15 cellular contexts compared by ENCODE assay signal in genomic region chr11:3002346-3002745, GRCh38. TPM values are rescaled to one million over a fixed set of nuclear protein-coding genes. Genes with fewer than 3 reads are reported as not detected.
A peak's percentile ranks its signal among the peaks of the same experiment; 100 is the strongest.
DNase-seq lines count a peak whose midpoint lies in the region; ATAC-seq and TF ChIP-seq lines count a peak whose summit lies in the region.
"Had no signal": no experiment of that assay in that cellular context is flagged by ENCODE, and none has a peak within 500 bp of the region (broad histone marks: within the 10 kb centered on the region; RNA-seq: fewer than 3 reads in every experiment).

No MANE protein-coding gene starts in this region.

- no peaks in the 10 kb centered on the region for H3K9me3 Mint-ChIP-seq in chondrocyte (ENCODE audit: low read depth)

- TF ChIP-seq CTCF in chondrocyte (IDR thresholded peaks at IDR 0.05) (no peak), omental fat pad (IDR thresholded peaks at IDR 0.05) (no peak)

- peaks cover 33% of the 10 kb centered on the region for H3K36me3 Mint-ChIP-seq in chondrocyte (ENCODE audit: low read depth)

- H3K4me1 Mint-ChIP-seq in chondrocyte (ENCODE audit: low read depth), result peaks cover 52% of the 10 kb centered on the region
- H3K4me1 Mint-ChIP-seq: B cell had no signal

- intact Hi-C loops in sciatic nerve (cut with DNase I), result no loop called here

- DNase-seq in D341Med (ENCODE audit: low spot score) (peak; percentile 3), MV-4-11 (lab: John Stamatoyannopoulos, UW) (peak; percentile 22), chondrocyte (ENCODE audit: low spot score) (peak; percentile 62), sciatic nerve (ENCODE audit: low spot score) (peak; percentile 48), omental fat pad (ENCODE audit: low spot score) (no peak), NCI-H774 (lab: John Stamatoyannopoulos, UW) (no peak)
- DNase-seq: activated CD4-positive, alpha-beta T cell treated with anti-CD3 and anti-CD28 coated beads, Interleukin-2, amount 50 U/mL, for 4 hours; effector CD8-positive, alpha-beta T cell; IMR-90; left ventricle myocardium superior; NCI-H2029 treated with DMSO at 0.1 percent for 48 hours; stimulated activated CD4-positive, alpha-beta T cell treated with anti-CD3 and anti-CD28 coated beads, Interleukin-2, amount 100 ng/mL, for 24 hours had no signal

- H3K27ac Mint-ChIP-seq in chondrocyte (ENCODE audit: unreplicated experiment), result no peak overlapping the region
- H3K27ac Mint-ChIP-seq: B cell had no signal

- H3K4me3 Mint-ChIP-seq in chondrocyte (ENCODE audit: unreplicated experiment), result no peak overlapping the region
- H3K4me3 Mint-ChIP-seq: B cell had no signal

- no peaks in the 10 kb centered on the region for H3K27me3 Mint-ChIP-seq in chondrocyte (ENCODE audit: low read depth)
- H3K27me3 Mint-ChIP-seq: B cell had no signal

- ATAC-seq in sciatic nerve, result no peak
- no peak for ATAC-seq in GM21423 (IDR thresholded peaks at IDR 0.05; ENCODE audit: unreplicated experiment)
- ATAC-seq in omental fat pad (ENCODE audit: low FRiP score), result no peak
- ATAC-seq: HCT116 had no signal

RNA-seq across cellular contexts. Expression of gene NAP1L4, which starts 10.2 kb away (rescaled TPM):
- 83.5 to 135 TPM (median 89.5 TPM) in 3 replicates for total RNA-seq in chondrocyte
- 173 TPM for total RNA-seq in sciatic nerve
- total RNA-seq in omental fat pad, result 10 to 100 TPM; 58.2 to 90.0 (median 82.2) TPM

RNA-seq across cellular contexts. Expression of gene CARS1, which starts 54.9 kb away (rescaled TPM):
- total RNA-seq in chondrocyte (49.3 to 106 TPM (median 101 TPM) in 3 replicates), sciatic nerve (42.3 TPM), omental fat pad (10 to 100 TPM; 40.6 to 69.7 (median 57.8) TPM)

Comparison
In these comparisons a context has a peak if more than half of its experiments do, and no peak if none do; other contexts are left out.
1. DNase-seq: peak in D341Med (single experiment), MV-4-11 (single experiment), chondrocyte (single experiment) and sciatic nerve (single experiment); none in omental fat pad (single experiment) and NCI-H774 (single experiment).